In genomic region chr1:26837665-26838064, GRCh38 we compare ENCODE assay signal across 1 cellular context. TPM values are rescaled to one million over a fixed set of nuclear protein-coding genes. Genes with fewer than 3 reads are reported as not detected.
"Had no signal": no experiment of that assay in that cellular context is flagged by ENCODE, and none has a peak within 500 bp of the region (broad histone marks: within the 10 kb centered on the region; RNA-seq: fewer than 3 reads in every experiment).

No MANE protein-coding gene starts in this region.

RNA-seq across cellular contexts. Expression of gene SFN, which starts 25.3 kb away (rescaled TPM):
- total RNA-seq: Right ventricle myocardium superior had no signal
